11 cellular contexts compared by ENCODE assay signal in the genomic region with DNA sequence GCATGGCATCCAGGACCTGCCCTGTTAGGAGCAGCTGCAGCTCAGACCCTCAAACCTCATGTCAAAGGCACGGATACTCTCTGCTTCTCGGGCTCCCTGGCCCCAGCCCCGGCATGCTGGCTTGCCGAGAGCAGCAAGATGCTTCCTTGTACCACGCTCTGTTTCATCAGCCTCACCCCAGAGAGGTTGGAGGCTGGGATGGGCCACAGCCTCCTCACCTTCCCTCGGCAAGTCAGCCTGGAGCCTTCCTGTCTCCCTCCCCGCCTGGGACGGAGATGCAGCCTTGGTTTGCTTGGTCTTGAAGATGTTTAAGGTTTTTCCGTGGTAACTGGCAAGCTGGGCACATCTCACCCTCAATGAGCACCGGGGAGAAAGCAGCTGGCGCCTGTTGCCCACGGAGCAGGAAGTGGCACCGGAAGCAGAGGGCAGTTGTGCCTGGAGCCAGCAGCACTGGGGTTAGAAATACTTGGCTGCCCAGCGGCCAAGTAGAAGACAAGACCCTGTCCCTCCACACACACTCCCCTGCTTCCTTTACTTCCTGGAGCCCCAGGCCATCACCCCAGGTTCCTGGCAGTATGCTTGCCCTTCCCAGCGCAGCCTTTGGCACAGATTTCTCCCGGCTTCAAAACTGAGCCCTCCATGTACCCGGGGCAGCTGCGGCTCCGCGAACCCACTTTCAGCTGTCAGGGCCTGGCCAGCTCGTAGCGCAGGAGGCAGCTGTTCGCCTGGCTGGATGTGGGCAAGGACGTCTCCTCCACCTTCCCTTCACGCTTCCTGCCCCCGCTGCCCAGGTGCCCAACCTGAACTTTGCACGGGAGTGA. TPM values are rescaled to one million over a fixed set of nuclear protein-coding genes. Genes with fewer than 3 reads are reported as not detected.
DNase-seq lines count a peak whose midpoint lies in the region; ATAC-seq and TF ChIP-seq lines count a peak whose summit lies in the region.
"Had no signal": no experiment of that assay in that cellular context is flagged by ENCODE, and none has a peak within 500 bp of the region (broad histone marks: within the 10 kb centered on the region; RNA-seq: fewer than 3 reads in every experiment).

No MANE protein-coding gene starts in this region.

- peak overlapping the region; percentile 89 for H3K27ac Mint-ChIP-seq in CD4-positive, alpha-beta T cell
- peak overlapping the region; percentile 92 to 95 for H3K27ac Mint-ChIP-seq in T-cell
- peak overlapping the region; percentile 82 for H3K27ac Mint-ChIP-seq in activated naive CD8-positive, alpha-beta T cell treated with anti-CD3 and anti-CD28 coated beads, Interleukin-2, amount 50 U/mL, for 24 hours
- peak overlapping the region; percentile 71 for H3K27ac Mint-ChIP-seq in progenitor cell of endocrine pancreas

- peak overlapping the region; percentile 48 for H3K27ac ChIP-seq in CD4-positive, alpha-beta T cell (ENCODE audit: low read depth, low read length)
- no peak overlapping the region for H3K27ac ChIP-seq in colonic mucosa
- H3K27ac ChIP-seq in brain microvascular endothelial cell, result no peak overlapping the region
- no peak overlapping the region for H3K27ac ChIP-seq in RWPE1
- H3K27ac ChIP-seq: esophagus squamous epithelium had no signal

- TF ChIP-seq CTCF in CD4-positive, alpha-beta T cell (IDR thresholded peaks at IDR 0.05), result no peak
- no peak for TF ChIP-seq CTCF in progenitor cell of endocrine pancreas (IDR thresholded peaks at IDR 0.05; ENCODE audit: unreplicated experiment)
- TF ChIP-seq CTCF in colonic mucosa (IDR thresholded peaks at IDR 0.05), result no peak
- no peak for TF ChIP-seq CTCF in brain microvascular endothelial cell (IDR thresholded peaks at IDR 0.05; ENCODE audit: low read depth, low read length, missing control alignments)
- no peak for TF ChIP-seq CTCF in RWPE1 (conservative IDR thresholded peaks at IDR 0.05; ENCODE audit: low read depth)

- POLR2A ChIA-PET in CD4-positive, alpha-beta T cell (lab: Charles Lee), result interaction anchor here (0.7 to 2.8 kb wide), 7 partner anchors 27 to 99 kb away, joined by 3 to 30 read pairs (median 4); a partner anchor contains a TSS
- POLR2A ChIA-PET in T-cell (lab: Charles Lee) (no interaction called here), RWPE1 (lab: Yijun Ruan, JAX; ENCODE audit: low non-redundant PET) (no interaction called here)

- intact Hi-C loops in CD4-positive, alpha-beta T cell (cut with DNase I, micrococcal nuclease), result loop anchor here in 1 of 2 experiments (1.0 to 5.0 kb wide), 2 partner anchors 33 kb away; no protein-coding TSS in a partner anchor
- intact Hi-C loops in colonic mucosa (cut with DNase I), result no loop called here

- H3K9ac ChIP-seq in colonic mucosa (ENCODE audit: low read depth in 2 of 2, low read length in 2 of 2), result no peak overlapping the region

- H3K36me3 Mint-ChIP-seq in CD4-positive, alpha-beta T cell (ENCODE audit: low read depth), result no peaks in the 10 kb centered on the region
- H3K36me3 Mint-ChIP-seq in T-cell, result no peaks in the 10 kb centered on the region
- H3K36me3 Mint-ChIP-seq in activated naive CD8-positive, alpha-beta T cell treated with anti-CD3 and anti-CD28 coated beads, Interleukin-2, amount 50 U/mL, for 24 hours (ENCODE audit: low read depth), result no peaks in the 10 kb centered on the region
- peaks cover 2% of the 10 kb centered on the region for H3K36me3 Mint-ChIP-seq in progenitor cell of endocrine pancreas (ENCODE audit: insufficient read depth)

- CTCF ChIA-PET in CD4-positive, alpha-beta T cell (lab: Charles Lee), result interaction anchor here (1.1 to 1.2 kb wide), 2 partner anchors 26 to 34 kb away, joined by 3 to 5 read pairs; no protein-coding TSS in a partner anchor
- CTCF ChIA-PET in T-cell (lab: Charles Lee) (interaction anchor here (0.6 to 1.7 kb wide), 3 partner anchors 27 to 105 kb away, joined by 3 to 6 read pairs (median 5); no protein-coding TSS in a partner anchor), RWPE1 (lab: Yijun Ruan, JAX) (no interaction called here)

- ATAC-seq in CD4-positive, alpha-beta T cell (ENCODE audit: poor library complexity), result peak; percentile 19
- ATAC-seq in T-cell (replicated peaks in 1 of 4), result peak; percentile 11 to 73 (median 61)
- peak; percentile 26 for ATAC-seq in activated naive CD8-positive, alpha-beta T cell treated with anti-CD3 and anti-CD28 coated beads, Interleukin-2, amount 50 U/mL, for 24 hours
- no peak for ATAC-seq in HG03432 (IDR thresholded peaks at IDR 0.05; ENCODE audit: unreplicated experiment)

- no peak overlapping the region for H3K4me3 ChIP-seq in colonic mucosa
- no peak overlapping the region for H3K4me3 ChIP-seq in brain microvascular endothelial cell (ENCODE audit: low read depth, low read length)

- in situ Hi-C loops in brain microvascular endothelial cell (cut with HindIII; ENCODE audit: low pct_ligation_motif_present, low sequenced_read_pairs), result no loop called here

- H3K36me3 ChIP-seq in colonic mucosa, result no peaks in the 10 kb centered on the region
- no peaks in the 10 kb centered on the region for H3K36me3 ChIP-seq in brain microvascular endothelial cell (replicated peaks)
- H3K36me3 ChIP-seq: esophagus squamous epithelium had no signal

- H3K4me1 Mint-ChIP-seq in CD4-positive, alpha-beta T cell (ENCODE audit: low read depth), result peaks cover 31% of the 10 kb centered on the region
- H3K4me1 Mint-ChIP-seq in T-cell, result peaks cover 34 to 35% (median 35%) of the 10 kb centered on the region in 3 donors
- H3K4me1 Mint-ChIP-seq in activated naive CD8-positive, alpha-beta T cell treated with anti-CD3 and anti-CD28 coated beads, Interleukin-2, amount 50 U/mL, for 24 hours, result peaks cover 42% of the 10 kb centered on the region
- H3K4me1 Mint-ChIP-seq in progenitor cell of endocrine pancreas (ENCODE audit: low read depth), result peaks cover 6% of the 10 kb centered on the region

- H3K27me3 ChIP-seq in CD4-positive, alpha-beta T cell (ENCODE audit: control insufficient read depth, insufficient read depth, low read length), result no peaks in the 10 kb centered on the region
- H3K27me3 ChIP-seq in colonic mucosa, result no peaks in the 10 kb centered on the region
- H3K27me3 ChIP-seq in brain microvascular endothelial cell (replicated peaks), result no peaks in the 10 kb centered on the region
- H3K27me3 ChIP-seq: esophagus squamous epithelium had no signal

- peak in 6 of 10 experiments; percentile 9 to 52 (median 37) for DNase-seq in CD4-positive, alpha-beta T cell
- DNase-seq in T-cell (peak in 24 of 34 experiments; percentile 11 to 57 (median 26)), progenitor cell of endocrine pancreas (ENCODE audit: low spot score, unreplicated experiment) (no peak), colonic mucosa (no peak), brain microvascular endothelial cell (no peak), RWPE1 (ENCODE audit: low spot score) (no peak)
- DNase-seq in activated naive CD8-positive, alpha-beta T cell treated with anti-CD3 and anti-CD28 coated beads, Interleukin-2, amount 50 U/mL, for 24 hours, result peak; percentile 50
- DNase-seq: DMS 273 treated with DMSO at 0.1 percent for 48 hours, esophagus squamous epithelium, NCI-H446 treated with DMSO at 0.1 percent for 48 hours had no signal

- no peaks in the 10 kb centered on the region for H3K9me3 Mint-ChIP-seq in CD4-positive, alpha-beta T cell
- H3K9me3 Mint-ChIP-seq in T-cell (no peaks in the 10 kb centered on the region), progenitor cell of endocrine pancreas (ENCODE audit: low read depth) (no peaks in the 10 kb centered on the region)
- H3K9me3 Mint-ChIP-seq in activated naive CD8-positive, alpha-beta T cell treated with anti-CD3 and anti-CD28 coated beads, Interleukin-2, amount 50 U/mL, for 24 hours, result no peaks in the 10 kb centered on the region

- H3K4me1 ChIP-seq in colonic mucosa, result no peaks in the 10 kb centered on the region

- no peaks in the 10 kb centered on the region for H3K27me3 Mint-ChIP-seq in CD4-positive, alpha-beta T cell
- H3K27me3 Mint-ChIP-seq in T-cell, result no peaks in the 10 kb centered on the region
- H3K27me3 Mint-ChIP-seq in activated naive CD8-positive, alpha-beta T cell treated with anti-CD3 and anti-CD28 coated beads, Interleukin-2, amount 50 U/mL, for 24 hours, result no peaks in the 10 kb centered on the region
- H3K27me3 Mint-ChIP-seq in progenitor cell of endocrine pancreas, result no peaks in the 10 kb centered on the region

- H3K9me3 ChIP-seq in CD4-positive, alpha-beta T cell (ENCODE audit: control insufficient read depth, low read length), result no peaks in the 10 kb centered on the region
- H3K9me3 ChIP-seq in colonic mucosa, result no peaks in the 10 kb centered on the region
- H3K9me3 ChIP-seq: esophagus squamous epithelium had no signal

- H3K4me3 Mint-ChIP-seq in CD4-positive, alpha-beta T cell, result peak overlapping the region; percentile 83
- H3K4me3 Mint-ChIP-seq in T-cell (peak overlapping the region; percentile 73 to 82 (median 73)), progenitor cell of endocrine pancreas (ENCODE audit: low read depth) (no peak overlapping the region)
- H3K4me3 Mint-ChIP-seq in activated naive CD8-positive, alpha-beta T cell treated with anti-CD3 and anti-CD28 coated beads, Interleukin-2, amount 50 U/mL, for 24 hours, result peak overlapping the region; percentile 59

RNA-seq across cellular contexts. Expression of a gene that starts 17.4 kb away (rescaled TPM):
- total RNA-seq in CD4-positive, alpha-beta T cell, result 10 to 100 TPM; 27.0 to 27.2 TPM
- total RNA-seq in T-cell (10 to 100 TPM; 11.9 to 68.5 (median 48.8) TPM), progenitor cell of endocrine pancreas (9.3 and 13.3 TPM in 2 replicates), colonic mucosa (under 1 TPM; 0.10 to 0.66 TPM)

Comparison
In these comparisons a context has a peak if more than half of its experiments do, and no peak if none do; other contexts are left out.
1. DNase-seq: peak in CD4-positive, alpha-beta T cell (6 of 10), T-cell (24 of 34) and activated naive CD8-positive, alpha-beta T cell treated with anti-CD3 and anti-CD28 coated beads, Interleukin-2, amount 50 U/mL, for 24 hours (single experiment); none in progenitor cell of endocrine pancreas (single experiment), colonic mucosa (single experiment), brain microvascular endothelial cell (single experiment) and RWPE1 (single experiment).
2. Peak in every context shown above with its lines, with median percentiles within 50 percentile points of each other: H3K27ac Mint-ChIP-seq.